1 cellular context compared by ENCODE assay signal in the genomic region with DNA sequence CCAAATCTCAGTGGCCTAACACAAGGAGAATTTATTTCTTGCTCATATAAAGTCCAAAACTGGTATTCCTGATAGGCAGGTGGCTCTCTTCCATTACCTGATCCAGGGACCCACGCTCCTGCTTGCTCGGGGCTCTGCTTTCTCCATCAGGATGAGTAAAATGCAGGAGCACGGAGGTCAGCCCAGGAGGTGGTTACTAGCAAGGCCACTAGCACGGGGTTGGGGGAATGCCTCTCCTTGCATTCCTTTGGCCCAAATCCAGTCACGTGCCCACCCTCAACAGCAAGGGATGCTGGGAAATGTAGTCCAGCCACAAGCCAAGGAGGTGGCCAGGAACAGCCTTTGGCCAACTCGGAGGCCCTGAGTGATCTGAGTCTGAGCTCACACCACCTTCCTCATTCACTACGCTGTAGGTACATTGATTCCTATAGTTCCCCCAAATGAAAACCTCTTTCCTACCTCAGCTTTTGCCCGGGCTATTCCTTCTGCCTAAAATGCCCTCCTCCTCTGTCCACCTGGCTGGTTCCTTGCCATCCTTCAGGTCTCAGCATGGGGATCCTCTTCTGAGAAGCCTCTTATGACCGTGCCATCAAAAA.
TF ChIP-seq lines count a peak whose summit lies in the region.

No MANE protein-coding gene starts in this region.

TF ChIP-seq in HepG2, 621 proteins besides CTCF, POLR2A, EP300 and RAD21 (continued from another document and continues in another):
- TF ChIP-seq AFF4 (CRISPR knock-in tag; IDR thresholded peaks at IDR 0.05): no peak
- TF ChIP-seq, protein P1, sequence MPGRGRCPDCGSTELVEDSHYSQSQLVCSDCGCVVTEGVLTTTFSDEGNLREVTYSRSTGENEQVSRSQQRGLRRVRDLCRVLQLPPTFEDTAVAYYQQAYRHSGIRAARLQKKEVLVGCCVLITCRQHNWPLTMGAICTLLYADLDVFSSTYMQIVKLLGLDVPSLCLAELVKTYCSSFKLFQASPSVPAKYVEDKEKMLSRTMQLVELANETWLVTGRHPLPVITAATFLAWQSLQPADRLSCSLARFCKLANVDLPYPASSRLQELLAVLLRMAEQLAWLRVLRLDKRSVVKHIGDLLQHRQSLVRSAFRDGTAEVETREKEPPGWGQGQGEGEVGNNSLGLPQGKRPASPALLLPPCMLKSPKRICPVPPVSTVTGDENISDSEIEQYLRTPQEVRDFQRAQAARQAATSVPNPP (CRISPR knock-in tag; IDR thresholded peaks at IDR 0.05): no peak
- no peak for TF ChIP-seq RARG (CRISPR knock-in tag; IDR thresholded peaks at IDR 0.05; ENCODE audit: low read depth)
- TF ChIP-seq ETS1 (CRISPR knock-in tag; IDR thresholded peaks at IDR 0.05): no peak
- no peak for TF ChIP-seq BRCA1 (CRISPR knock-in tag; IDR thresholded peaks at IDR 0.05)
- TF ChIP-seq ZNF333 (CRISPR knock-in tag; IDR thresholded peaks at IDR 0.05; ENCODE audit: borderline replicate concordance): no peak
- no peak for TF ChIP-seq EZH2 (conservative IDR thresholded peaks at IDR 0.05; ENCODE audit: low read depth, low read length)
- no peak for TF ChIP-seq ATM (IDR thresholded peaks at IDR 0.05; ENCODE audit: borderline replicate concordance)
- 0 out of 2 replicates have a peak, but pooled peaks have one; percentile 45 for TF ChIP-seq ZBED4 (CRISPR knock-in tag; IDR thresholded peaks at IDR 0.05; ENCODE audit: borderline replicate concordance)
- peak; percentile 56 for TF ChIP-seq TAF1 (CRISPR knock-in tag; IDR thresholded peaks at IDR 0.05)
- TF ChIP-seq ZFP41 (CRISPR knock-in tag; IDR thresholded peaks at IDR 0.05; ENCODE audit: borderline replicate concordance): 0 out of 2 replicates have a peak, but pooled peaks have one; percentile 0
- TF ChIP-seq JUND (CRISPR knock-in tag; IDR thresholded peaks at IDR 0.05): no peak
- no peak for TF ChIP-seq NAIF1 (CRISPR knock-in tag; IDR thresholded peaks at IDR 0.05; ENCODE audit: borderline replicate concordance)
- TF ChIP-seq, protein P2, sequence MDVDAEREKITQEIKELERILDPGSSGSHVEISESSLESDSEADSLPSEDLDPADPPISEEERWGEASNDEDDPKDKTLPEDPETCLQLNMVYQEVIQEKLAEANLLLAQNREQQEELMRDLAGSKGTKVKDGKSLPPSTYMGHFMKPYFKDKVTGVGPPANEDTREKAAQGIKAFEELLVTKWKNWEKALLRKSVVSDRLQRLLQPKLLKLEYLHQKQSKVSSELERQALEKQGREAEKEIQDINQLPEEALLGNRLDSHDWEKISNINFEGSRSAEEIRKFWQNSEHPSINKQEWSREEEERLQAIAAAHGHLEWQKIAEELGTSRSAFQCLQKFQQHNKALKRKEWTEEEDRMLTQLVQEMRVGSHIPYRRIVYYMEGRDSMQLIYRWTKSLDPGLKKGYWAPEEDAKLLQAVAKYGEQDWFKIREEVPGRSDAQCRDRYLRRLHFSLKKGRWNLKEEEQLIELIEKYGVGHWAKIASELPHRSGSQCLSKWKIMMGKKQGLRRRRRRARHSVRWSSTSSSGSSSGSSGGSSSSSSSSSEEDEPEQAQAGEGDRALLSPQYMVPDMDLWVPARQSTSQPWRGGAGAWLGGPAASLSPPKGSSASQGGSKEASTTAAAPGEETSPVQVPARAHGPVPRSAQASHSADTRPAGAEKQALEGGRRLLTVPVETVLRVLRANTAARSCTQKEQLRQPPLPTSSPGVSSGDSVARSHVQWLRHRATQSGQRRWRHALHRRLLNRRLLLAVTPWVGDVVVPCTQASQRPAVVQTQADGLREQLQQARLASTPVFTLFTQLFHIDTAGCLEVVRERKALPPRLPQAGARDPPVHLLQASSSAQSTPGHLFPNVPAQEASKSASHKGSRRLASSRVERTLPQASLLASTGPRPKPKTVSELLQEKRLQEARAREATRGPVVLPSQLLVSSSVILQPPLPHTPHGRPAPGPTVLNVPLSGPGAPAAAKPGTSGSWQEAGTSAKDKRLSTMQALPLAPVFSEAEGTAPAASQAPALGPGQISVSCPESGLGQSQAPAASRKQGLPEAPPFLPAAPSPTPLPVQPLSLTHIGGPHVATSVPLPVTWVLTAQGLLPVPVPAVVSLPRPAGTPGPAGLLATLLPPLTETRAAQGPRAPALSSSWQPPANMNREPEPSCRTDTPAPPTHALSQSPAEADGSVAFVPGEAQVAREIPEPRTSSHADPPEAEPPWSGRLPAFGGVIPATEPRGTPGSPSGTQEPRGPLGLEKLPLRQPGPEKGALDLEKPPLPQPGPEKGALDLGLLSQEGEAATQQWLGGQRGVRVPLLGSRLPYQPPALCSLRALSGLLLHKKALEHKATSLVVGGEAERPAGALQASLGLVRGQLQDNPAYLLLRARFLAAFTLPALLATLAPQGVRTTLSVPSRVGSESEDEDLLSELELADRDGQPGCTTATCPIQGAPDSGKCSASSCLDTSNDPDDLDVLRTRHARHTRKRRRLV (CRISPR knock-in tag; IDR thresholded peaks at IDR 0.05): no peak
- TF ChIP-seq ZNF3 (CRISPR knock-in tag; IDR thresholded peaks at IDR 0.05): no peak
- no peak for TF ChIP-seq LRRFIP1 (CRISPR knock-in tag; conservative IDR thresholded peaks at IDR 0.05)
- TF ChIP-seq FOSL2 (CRISPR knock-in tag; IDR thresholded peaks at IDR 0.05): peak; percentile 56
- no peak for TF ChIP-seq KLF13 (CRISPR knock-in tag; IDR thresholded peaks at IDR 0.05)
- peak; percentile 53; the same call in 1 of the 2 replicates for TF ChIP-seq EED (CRISPR knock-in tag; IDR thresholded peaks at IDR 0.05)
- TF ChIP-seq ZNF318 (CRISPR knock-in tag; IDR thresholded peaks at IDR 0.05): no peak
- TF ChIP-seq HHEX (CRISPR knock-in tag; IDR thresholded peaks at IDR 0.05): no peak
